ENCODE assay signal across 23 cellular contexts in the genomic region with DNA sequence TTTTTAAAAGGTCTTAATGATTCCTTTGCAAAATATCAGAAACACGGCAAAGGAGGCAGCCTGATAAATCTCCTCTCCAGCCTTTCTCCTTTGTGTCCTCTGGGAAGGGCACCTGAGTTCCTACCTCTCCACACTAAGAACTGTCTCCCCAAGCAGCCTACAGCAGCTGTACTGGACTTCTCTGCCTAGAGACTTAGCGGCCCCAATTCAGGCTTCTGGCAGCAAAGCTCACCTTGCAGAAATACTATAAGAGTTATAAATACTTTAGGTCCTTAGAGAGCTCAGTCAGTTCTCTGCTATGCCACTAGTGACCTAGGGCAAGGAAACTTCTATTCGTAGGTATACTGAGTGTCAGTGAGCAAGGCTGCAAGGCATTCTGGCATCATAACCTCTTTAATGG.
"Had no signal": no experiment of that assay in that cellular context is flagged by ENCODE, and none has a peak within 500 bp of the region (broad histone marks: within the 10 kb centered on the region; RNA-seq: fewer than 3 reads in every experiment).

No MANE protein-coding gene starts in this region.

- H3K27ac ChIP-seq: colonic mucosa, coronary artery, dorsolateral prefrontal cortex, epithelial cell of prostate, esophagus muscularis mucosa, esophagus squamous epithelium, foreskin keratinocyte, gastrocnemius medialis, gastroesophageal sphincter, heart left ventricle, heart right ventricle had no signal

- H3K36me3 ChIP-seq: colonic mucosa, esophagus muscularis mucosa, esophagus squamous epithelium, gastrocnemius medialis, gastroesophageal sphincter, heart left ventricle, heart right ventricle had no signal

- DNase-seq: colonic mucosa; cortex of kidney; dermis blood vessel endothelial cell; dorsolateral prefrontal cortex; effector CD4-positive, alpha-beta T cell; effector CD8-positive, alpha-beta T cell; effector memory CD4-positive, alpha-beta T cell; effector memory CD8-positive, alpha-beta T cell; endodermal cell; erythroblast; esophagus squamous epithelium; foreskin fibroblast; foreskin keratinocyte; foreskin melanocyte; gastrocnemius medialis; glutamatergic neuron; head of caudate nucleus; heart left ventricle; heart right ventricle had no signal

- H3K9me3 ChIP-seq: colonic mucosa, esophagus squamous epithelium, gastrocnemius medialis, gastroesophageal sphincter, heart left ventricle, heart right ventricle had no signal

- H3K4me3 ChIP-seq: colonic mucosa, coronary artery, dorsolateral prefrontal cortex, esophagus muscularis mucosa, esophagus squamous epithelium, gastrocnemius medialis, gastroesophageal sphincter, heart left ventricle, heart right ventricle had no signal

- H3K27me3 ChIP-seq: colonic mucosa, dorsolateral prefrontal cortex, esophagus muscularis mucosa, foreskin keratinocyte, gastrocnemius medialis had no signal
